In genomic region chr7:112391841-112392286, GRCh38 we compare ENCODE assay signal across 8 cellular contexts. TPM values are rescaled to one million over a fixed set of nuclear protein-coding genes. Genes with fewer than 3 reads are reported as not detected.
DNase-seq lines count a peak whose midpoint lies in the region; ATAC-seq and TF ChIP-seq lines count a peak whose summit lies in the region.
"Not testable (repeated sequence)": the region's sequence is repeated elsewhere in the genome, so short reads cannot be mapped to it uniquely, and the experiment has no call there.

No MANE protein-coding gene starts in this region.

- peak overlapping the region; percentile 54 for H3K4me3 ChIP-seq in HUES6 (ENCODE audit: low read depth, low read length)
- H3K4me3 ChIP-seq in ectodermal cell (ENCODE audit: insufficient read depth, low read depth, low read length) = peak overlapping the region; percentile 31
- peak overlapping the region; percentile 10 for H3K4me3 ChIP-seq in lower leg skin (ENCODE audit: low read depth, poor library complexity, severe bottlenecking)

- intact Hi-C loops in lower leg skin (cut with DNase I; ENCODE audit: low total_unique reads) = not testable (repeated sequence)

- 1% methylated on average over 37 of the region's 37 CpGs for WGBS in ectodermal cell, 2 experiments
- 0 to 2% methylated on average over 23 to 37 of the region's 37 CpGs for WGBS in lower leg skin, 2 donors

- TF ChIP-seq CTCF in lower leg skin (IDR thresholded peaks at IDR 0.05) = not testable (repeated sequence)

- H3K9me3 ChIP-seq in HUES6 (ENCODE audit: control insufficient read depth, insufficient read depth, low read depth, low read length); ectodermal cell (ENCODE audit: control insufficient read depth, low read length): not testable (repeated sequence)

- not testable (repeated sequence) for TF ChIP-seq POLR2A in lower leg skin (IDR thresholded peaks at IDR 0.05)

- not testable (repeated sequence) for H3K36me3 ChIP-seq in HUES6 (ENCODE audit: control insufficient read depth, insufficient read depth, low read length); ectodermal cell (ENCODE audit: control insufficient read depth, insufficient read depth, low read length)

- ATAC-seq in GM19351 (IDR thresholded peaks at IDR 0.05; ENCODE audit: unreplicated experiment) = peak; percentile 77

- DNase-seq in Ammon's horn (ENCODE audit: low spot score) (peak; percentile 60), NOMO-1 treated with dmso at 0.1 percent for 144 hours (lab: John Stamatoyannopoulos, UW; ENCODE audit: unreplicated experiment) (peak; percentile 29), lower leg skin (ENCODE audit: low spot score in 2 of 2) (peak; percentile 45 to 91)
- DNase-seq in activated CD8-positive, alpha-beta memory T cell treated with anti-CD3 and anti-CD28 coated beads for 24 hours = peak; percentile 90
- DNase-seq in stimulated activated CD4-positive, alpha-beta T cell treated with anti-CD3 and anti-CD28 coated beads, Interleukin-2, amount 100 ng/mL, for 4 hours (ENCODE audit: low read depth) = peak; percentile 71

- not testable (repeated sequence) for H3K4me1 ChIP-seq in HUES6 (ENCODE audit: control insufficient read depth, insufficient read depth, low read length); ectodermal cell (ENCODE audit: control insufficient read depth, insufficient read depth, low read length)

- H3K27ac ChIP-seq in HUES6 (ENCODE audit: low read depth, low read length) (peak overlapping the region; percentile 12; the same call in 1 of the 2 replicates), ectodermal cell (ENCODE audit: insufficient read depth, low read depth, low read length, poor library complexity, severe bottlenecking) (peak overlapping the region; percentile 2)

- H3K9ac ChIP-seq in HUES6 (ENCODE audit: low read length) = peak overlapping the region; percentile 24

- H3K27me3 ChIP-seq in HUES6 (ENCODE audit: control insufficient read depth, insufficient read depth, low read length); ectodermal cell (ENCODE audit: control insufficient read depth, insufficient read depth, low read length, poor library complexity, severe bottlenecking): not testable (repeated sequence)

RNA-seq across cellular contexts. Expression of gene IFRD1, which starts 58.4 kb away (rescaled TPM):
- polyA plus RNA-seq in ectodermal cell (2013, experiment 1 of 4) = 46.7 TPM
- 60.1 TPM for polyA plus RNA-seq in ectodermal cell (2013, experiment 2 of 4)
- 40.3 TPM for polyA plus RNA-seq in ectodermal cell (2013, experiment 3 of 4)
- 45.7 TPM for polyA plus RNA-seq in ectodermal cell (2013, experiment 4 of 4)
- 10 to 100 TPM; 29.6 to 37.3 (median 32.1) TPM for total RNA-seq in lower leg skin

Comparison
In these comparisons a context has a peak if more than half of its experiments do, and no peak if none do; other contexts are left out.
1. Peak in every context shown above with its lines: DNase-seq, ATAC-seq, H3K4me3 ChIP-seq and H3K27ac ChIP-seq.
2. DNase-seq: peak in every context shown above with its lines; median percentile 90 in activated CD8-positive, alpha-beta memory T cell treated with anti-CD3 and anti-CD28 coated beads for 24 hours; 71 in stimulated activated CD4-positive, alpha-beta T cell treated with anti-CD3 and anti-CD28 coated beads, Interleukin-2, amount 100 ng/mL, for 4 hours; 68 in lower leg skin; 60 in Ammon's horn; 29 in NOMO-1 treated with dmso at 0.1 percent for 144 hours.